ENCODE assay signal across 1 cellular context in the genomic region with DNA sequence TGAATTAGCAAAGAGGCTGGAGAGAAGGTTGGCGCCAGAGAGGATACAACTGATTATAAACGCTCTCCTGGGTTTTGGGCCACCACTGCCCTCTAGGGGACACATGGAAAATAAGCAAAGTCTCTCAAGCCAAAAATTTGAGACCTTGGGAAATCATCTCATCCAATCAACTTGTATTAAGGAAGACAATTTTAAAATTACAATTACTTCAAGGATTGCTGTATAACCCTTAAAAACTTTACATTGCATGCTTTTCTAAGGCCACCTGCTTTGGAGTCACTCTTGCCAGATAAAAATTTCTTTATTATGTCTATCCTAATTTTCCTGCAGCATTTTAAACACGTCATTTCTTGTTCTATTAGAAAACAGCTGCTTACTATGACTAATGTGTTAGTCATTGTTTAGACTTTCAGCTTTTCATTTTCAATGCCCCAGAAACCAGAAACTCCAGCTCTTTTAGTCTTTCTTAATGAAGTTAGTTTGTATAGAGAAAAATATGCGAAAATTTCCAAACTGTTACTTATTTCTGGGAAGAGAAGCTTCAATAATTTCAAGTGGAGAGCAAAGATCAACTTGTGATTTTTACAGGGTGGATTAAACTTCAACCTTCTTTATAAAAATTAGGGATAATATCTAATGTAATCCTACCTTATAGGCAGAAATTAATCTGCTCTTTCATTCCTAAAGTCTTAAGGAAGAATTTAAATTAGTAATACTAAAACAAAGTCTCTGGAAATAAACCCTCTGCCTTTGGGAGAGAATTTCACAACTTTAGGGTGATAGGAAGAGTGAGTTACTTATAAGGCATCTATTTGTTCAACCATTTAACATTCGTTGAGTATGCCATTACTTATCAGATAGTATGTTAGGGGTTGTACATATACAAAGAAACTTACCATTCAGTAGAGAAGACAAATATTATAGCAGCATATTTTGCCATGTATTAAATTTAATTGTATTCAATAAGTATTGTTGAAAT.
TF ChIP-seq lines count a peak whose summit lies in the region.

No MANE protein-coding gene starts in this region.

TF ChIP-seq in endothelial cell of umbilical vein, 7 proteins besides CTCF, POLR2A, EP300 and RAD21:
- TF ChIP-seq, protein P1, sequence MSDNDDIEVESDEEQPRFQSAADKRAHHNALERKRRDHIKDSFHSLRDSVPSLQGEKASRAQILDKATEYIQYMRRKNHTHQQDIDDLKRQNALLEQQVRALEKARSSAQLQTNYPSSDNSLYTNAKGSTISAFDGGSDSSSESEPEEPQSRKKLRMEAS (IDR thresholded peaks at IDR 0.05; ENCODE audit: insufficient read depth, insufficient read length): no peak
- TF ChIP-seq GATA2 (IDR thresholded peaks at IDR 0.05; ENCODE audit: insufficient read depth, insufficient read length, low read depth, low read length) (peak; percentile 52), FOS (IDR thresholded peaks at IDR 0.05; ENCODE audit: borderline replicate concordance, insufficient read depth, low read length) (peak; percentile 92), JUN (IDR thresholded peaks at IDR 0.05; ENCODE audit: borderline replicate concordance, insufficient read depth, insufficient read length, low read depth) (peak; percentile 94)
TF ChIP-seq in endothelial cell of umbilical vein: peak in this region for 3.
